ENCODE assay signal across 8 cellular contexts in genomic region chr7:100478966-100479660, GRCh38. TPM values are rescaled to one million over a fixed set of nuclear protein-coding genes. Genes with fewer than 3 reads are reported as not detected.
DNase-seq lines count a peak whose midpoint lies in the region; ATAC-seq and TF ChIP-seq lines count a peak whose summit lies in the region.

TSS of gene TSC22D4 (minus strand) at chr7:100479214. CDS start at chr7:100478038, 1,176 bp downstream.

- H3K27me3 Mint-ChIP-seq in naive B cell = no peaks in the 10 kb centered on the region

- POLR2A ChIA-PET in RWPE1 (lab: Yijun Ruan, JAX; ENCODE audit: low non-redundant PET) = no interaction called here

- peak within 1 kb of the TSS; percentile 89 for H3K27ac ChIP-seq in RWPE1

- peaks cover 0 to 8% of the 10 kb centered on the region in 2 donors for H3K36me3 Mint-ChIP-seq in naive B cell

- CTCF ChIA-PET in RWPE1 (lab: Yijun Ruan, JAX) = interaction anchor here (0.6 to 1.4 kb wide), 3 partner anchors 10 to 313 kb away, joined by 3 read pairs; no protein-coding TSS in a partner anchor

- DNase-seq in DMS153 treated with DMSO at 0.1 percent for 48 hours (lab: John Stamatoyannopoulos, UW; ENCODE audit: unreplicated experiment) (peak; percentile 73), LHCN-M2 (ENCODE audit: low read depth) (peak; percentile 95), RWPE1 (ENCODE audit: low spot score) (peak; percentile 85), fibroblast of gingiva (ENCODE audit: low read depth) (peak; percentile 96), naive B cell (peak; percentile 86)
- peak; percentile 86 to 88 for DNase-seq in activated T-helper 1 cell treated with anti-CD3 and anti-CD28 coated beads, Interleukin-2, amount 50 U/mL, for 16 hours (ENCODE audit: low read depth in 1 of 2, low spot score in 1 of 2)
- peak; percentile 77 to 87 for DNase-seq in stimulated activated CD8-positive, alpha-beta memory T cell treated with anti-CD3 and anti-CD28 coated beads, Interleukin-7, amount 100 ng/mL, for 48 hours (ENCODE audit: extremely low read depth in 1 of 2, low read depth in 1 of 2)

- peak; percentile 62 for ATAC-seq in GM21737 (IDR thresholded peaks at IDR 0.05; ENCODE audit: unreplicated experiment)
- ATAC-seq in naive B cell (ENCODE audit: low read depth in 2 of 2) = peak; percentile 67 to 71

- peak within 1 kb of the TSS; percentile 90 to 99 (median 96) for H3K4me3 Mint-ChIP-seq in naive B cell

- H3K9me3 Mint-ChIP-seq in naive B cell = no peaks in the 10 kb centered on the region

- TF ChIP-seq CTCF in RWPE1 (conservative IDR thresholded peaks at IDR 0.05; ENCODE audit: low read depth) = no peak

- H3K27ac Mint-ChIP-seq in naive B cell = peak within 1 kb of the TSS; percentile 89 to 98 (median 94)

- H3K4me1 Mint-ChIP-seq in naive B cell = peaks cover 36 to 48% (median 43%) of the 10 kb centered on the region in 3 donors

RNA-seq across cellular contexts. Expression of gene TSC22D4, which starts in this region (rescaled TPM):
- total RNA-seq in LHCN-M2 (2014; rRNA removed) = 41.3 and 51.7 TPM in 2 replicates
- polyA plus RNA-seq in LHCN-M2 (2012) = 35.3 TPM
- 10 to 100 TPM; 17.5 to 23.6 (median 20.7) TPM for polyA plus RNA-seq in naive B cell (ENCODE audit: low read depth in 6 of 6)

Comparison
In these comparisons a context has a peak if more than half of its experiments do, and no peak if none do; other contexts are left out.
1. Peak in every context shown above with its lines: DNase-seq, ATAC-seq and H3K27ac ChIP-seq.